Comparison of ENCODE assay signal across 12 cellular contexts in the genomic region with DNA sequence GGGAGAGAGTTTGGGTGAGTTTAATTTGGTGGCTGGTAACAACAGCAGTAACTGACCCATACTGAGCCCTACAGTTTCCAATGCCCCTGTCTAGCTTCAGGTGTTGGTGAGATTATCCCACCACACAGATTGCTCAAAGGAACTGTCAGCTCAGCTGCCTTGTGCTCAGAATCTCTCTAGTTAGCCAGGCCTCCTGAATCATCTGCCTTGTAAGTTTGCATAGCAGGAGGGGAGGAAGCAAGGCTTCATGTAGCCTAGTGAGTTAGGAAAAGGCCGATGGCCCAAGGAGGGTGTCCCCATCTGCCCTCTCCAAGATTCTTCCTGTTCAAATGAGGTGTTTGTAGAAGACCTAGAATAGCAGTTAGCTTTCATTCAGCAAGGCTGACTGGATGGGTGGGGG.
A peak's percentile ranks its signal among the peaks of the same experiment; 100 is the strongest.
DNase-seq lines count a peak whose midpoint lies in the region; ATAC-seq, FAIRE-seq and TF ChIP-seq lines count a peak whose summit lies in the region.
"Had no signal": no experiment of that assay in that cellular context is flagged by ENCODE, and none has a peak within 500 bp of the region (broad histone marks: within the 10 kb centered on the region; RNA-seq: fewer than 3 reads in every experiment).

No MANE protein-coding gene starts in this region.

- H3K4me1 ChIP-seq in ACC112 (ENCODE audit: control insufficient read depth, insufficient read depth, low read length, unreplicated experiment) (peaks cover 43% of the 10 kb centered on the region), GM23248 (ENCODE audit: insufficient read depth) (peaks cover 37% of the 10 kb centered on the region), astrocyte (ENCODE audit: insufficient read depth, low read length) (peaks cover 74% of the 10 kb centered on the region), body of pancreas (peaks cover 3% of the 10 kb centered on the region)

- no peaks in the 10 kb centered on the region for H3K27me3 Mint-ChIP-seq in astrocyte (ENCODE audit: low read depth, unreplicated experiment)

- H3K9me3 Mint-ChIP-seq in astrocyte (ENCODE audit: unreplicated experiment) = no peaks in the 10 kb centered on the region

- no peak for TF ChIP-seq POLR2A in body of pancreas (IDR thresholded peaks at IDR 0.05)

- peaks cover 20% of the 10 kb centered on the region for H3K79me2 ChIP-seq in ACC112 (ENCODE audit: control insufficient read depth, insufficient read depth, low read length, unreplicated experiment)
- peaks cover 73% of the 10 kb centered on the region for H3K79me2 ChIP-seq in GM23248 (ENCODE audit: insufficient read depth)
- peaks cover 80% of the 10 kb centered on the region for H3K79me2 ChIP-seq in astrocyte (ENCODE audit: insufficient read depth, low read length)

- no peaks in the 10 kb centered on the region for H4K20me1 ChIP-seq in GM23248 (ENCODE audit: insufficient read depth)
- H4K20me1 ChIP-seq in astrocyte (ENCODE audit: insufficient read depth, low read length) = no peaks in the 10 kb centered on the region

- peak overlapping the region; percentile 18 for H3K4me3 Mint-ChIP-seq in astrocyte (ENCODE audit: unreplicated experiment)
- H3K4me3 Mint-ChIP-seq: B cell had no signal

- 90 to 95% methylated on average over 1 of the region's 1 CpG for WGBS in GM23248 (ENCODE audit: low coverage in 1 of 2, low lambda C conversion rate in 2 of 2, missing lambda C conversion rate in 2 of 2), 2 experiments
- WGBS in body of pancreas, 2 donors = 88% methylated on average over 1 of the region's 1 CpG; no CpG with 5 or more reads in 1 of the 2 donors

- H3K9me3 ChIP-seq in GM23248 (ENCODE audit: low read depth) = no peaks in the 10 kb centered on the region
- no peaks in the 10 kb centered on the region for H3K9me3 ChIP-seq in astrocyte (ENCODE audit: insufficient read depth, low read depth, low read length)
- H3K9me3 ChIP-seq in body of pancreas = no peaks in the 10 kb centered on the region

- peak overlapping the region; percentile 97 for H3K27ac ChIP-seq in ACC112 (ENCODE audit: low read depth, low read length)
- peak overlapping the region; percentile 96 for H3K27ac ChIP-seq in GM23248
- peak overlapping the region; percentile 100 for H3K27ac ChIP-seq in astrocyte (ENCODE audit: low read depth, low read length)
- no peak overlapping the region for H3K27ac ChIP-seq in body of pancreas

- H3F3A ChIP-seq in GM23248 (ENCODE audit: insufficient read depth) = peaks cover 46% of the 10 kb centered on the region

- H3K27me3 ChIP-seq in ACC112 (ENCODE audit: insufficient read depth, low read length) = no peaks in the 10 kb centered on the region
- no peaks in the 10 kb centered on the region for H3K27me3 ChIP-seq in GM23248 (replicated peaks; ENCODE audit: insufficient read depth)
- no peaks in the 10 kb centered on the region for H3K27me3 ChIP-seq in astrocyte (ENCODE audit: insufficient read depth, low read length)
- H3K27me3 ChIP-seq in body of pancreas = no peaks in the 10 kb centered on the region

- H3K9ac ChIP-seq in GM23248 (peak overlapping the region; percentile 20; the same call in 1 of the 2 replicates), astrocyte (ENCODE audit: low read length) (peak overlapping the region; percentile 91)

- TF ChIP-seq CTCF in astrocyte (IDR thresholded peaks at IDR 0.05; ENCODE audit: insufficient read depth, low read depth, low read length) = no peak
- no peak for TF ChIP-seq CTCF in body of pancreas (IDR thresholded peaks at IDR 0.05)

- peaks cover 36% of the 10 kb centered on the region for H3K36me3 Mint-ChIP-seq in astrocyte (ENCODE audit: low read depth, unreplicated experiment)

- H3K4me3 ChIP-seq in ACC112 (ENCODE audit: low read depth, low read length) = no peak overlapping the region
- no peak overlapping the region for H3K4me3 ChIP-seq in GM23248
- H3K4me3 ChIP-seq in astrocyte (ENCODE audit: insufficient read depth, low read depth, low read length) = no peak overlapping the region
- H3K4me3 ChIP-seq in body of pancreas = no peak overlapping the region

- H3K36me3 ChIP-seq in ACC112 (ENCODE audit: insufficient read depth, low read length) (peaks cover 7% of the 10 kb centered on the region; the same call in 1 of the 2 replicates), GM23248 (ENCODE audit: low read depth) (no peaks in the 10 kb centered on the region; the same call in none of the 2 replicates), astrocyte (ENCODE audit: insufficient read depth, low read length) (peaks cover 32% of the 10 kb centered on the region), body of pancreas (replicated peaks in 1 of 2; ENCODE audit: insufficient read depth in 1 of 2, low read depth in 2 of 2) (no peaks in the 10 kb centered on the region)

- ATAC-seq in body of pancreas (no peak), GM21367 (IDR thresholded peaks at IDR 0.05; ENCODE audit: unreplicated experiment) (no peak), GM21423 (IDR thresholded peaks at IDR 0.05; ENCODE audit: unreplicated experiment) (no peak)

- FAIRE-seq in astrocyte (lab: Jason Lieb, UNC) = no peak

- no peak overlapping the region for H2AFZ ChIP-seq in ACC112 (ENCODE audit: low read length, unreplicated experiment)
- H2AFZ ChIP-seq in GM23248 = no peak overlapping the region
- H2AFZ ChIP-seq in astrocyte (ENCODE audit: low read depth, low read length) = no peak overlapping the region

- peaks cover 79% of the 10 kb centered on the region for H3K4me1 Mint-ChIP-seq in astrocyte (ENCODE audit: low read depth, unreplicated experiment)

- peak; percentile 70 for DNase-seq in GM23248
- DNase-seq in astrocyte (ENCODE audit: low read depth) = no peak
- peak; percentile 49 for DNase-seq in islet precursor cell
- no peak for DNase-seq in body of pancreas
- DNase-seq in cerebellum (ENCODE audit: low spot score) = no peak
- DNase-seq: cortex of kidney, head of caudate nucleus, NCI-H1694 had no signal

- in situ Hi-C loops in GM23248 (cut with MboI) = no loop called here

- intact Hi-C loops in body of pancreas (cut with DNase I) = no loop called here

- H3K27ac Mint-ChIP-seq in astrocyte (ENCODE audit: unreplicated experiment) = peak overlapping the region; percentile 98
- H3K27ac Mint-ChIP-seq: B cell had no signal

- H3K9me2 ChIP-seq in GM23248 (ENCODE audit: insufficient read depth) = no peaks in the 10 kb centered on the region

- H3K4me2 ChIP-seq in GM23248 (ENCODE audit: unreplicated experiment) (no peak overlapping the region), astrocyte (ENCODE audit: low read length) (no peak overlapping the region)

Comparison
In these comparisons a context has a peak if more than half of its experiments do, and no peak if none do; other contexts are left out.
1. H3K27ac ChIP-seq: peak in ACC112 (single experiment), GM23248 (single experiment) and astrocyte (single experiment); none in body of pancreas (0 of 4).
2. DNase-seq: peak in GM23248 (single experiment) and islet precursor cell (single experiment); none in astrocyte (single experiment), body of pancreas (0 of 4) and cerebellum (single experiment).